ENCODE assay signal across 9 cellular contexts in genomic region chr16:54193656-54194007, GRCh38.
A peak's percentile ranks its signal among the peaks of the same experiment; 100 is the strongest.
DNase-seq lines count a peak whose midpoint lies in the region; FAIRE-seq and TF ChIP-seq lines count a peak whose summit lies in the region.
"Had no signal": no experiment of that assay in that cellular context is flagged by ENCODE, and none has a peak within 500 bp of the region (broad histone marks: within the 10 kb centered on the region; RNA-seq: fewer than 3 reads in every experiment).

No MANE protein-coding gene starts in this region.

- no peak for FAIRE-seq in RCC 7860 (lab: Jason Lieb, UNC)

- no peak overlapping the region for H3T11ph ChIP-seq in H9 (ENCODE audit: low read length)

- H3K4me3 Mint-ChIP-seq in H9 = peak overlapping the region; percentile 49 to 60; a peak in 4 of 5 replicates

- H2AK5ac ChIP-seq in H9 (ENCODE audit: insufficient read length, low read length) = no peak overlapping the region

- peak; percentile 23 for DNase-seq in NK-92 treated with Interleukin-12 subunit alpha and Interleukin-12 subunit beta, amount 100 ng/mL, for 24 hours (lab: John Stamatoyannopoulos, UW)
- DNase-seq in NK-92 (lab: John Stamatoyannopoulos, UW; ENCODE audit: unreplicated experiment) (no peak), H9 (peak; percentile 91), RCC 7860 (ENCODE audit: low spot score) (peak; percentile 36), caudate nucleus (lab: John Stamatoyannopoulos, UW) (peak in 30 of 61 donors; percentile 1 to 57 (median 19)), iris pigment epithelial cell (ENCODE audit: low read depth) (peak; percentile 68)
- peak; percentile 4 to 31 for DNase-seq in stimulated activated CD4-positive, alpha-beta T cell treated with anti-CD3 and anti-CD28 coated beads, Interleukin-15, amount 100 ng/mL, for 48 hours (ENCODE audit: low read depth in 2 of 2)

- H2BK15ac ChIP-seq in H9 (ENCODE audit: low read depth, low read length) = no peak overlapping the region

- peaks cover 8 to 14% of the 10 kb centered on the region in 2 experiments for H3K4me1 Mint-ChIP-seq in H9

- no peak overlapping the region for H4K91ac ChIP-seq in H9 (ENCODE audit: insufficient read length, low read depth, low read length)

- H4K8ac ChIP-seq in H9 (replicated peaks; ENCODE audit: insufficient read length, low read depth, low read length) = no peak overlapping the region

- H3K27ac ChIP-seq in H9 (ENCODE audit: insufficient read length, low read depth, low read length) (no peak overlapping the region), KMS-11 (no peak overlapping the region), caudate nucleus (ENCODE audit: low read depth, low read length) (peak overlapping the region; percentile 42)
- H3K27ac ChIP-seq: BLaER1 treated with 17β-estradiol and CSF1 and Interleukin-3, amounts not matched to agents 10 nM and 100 nM had no signal

- no peak overlapping the region for H3K18ac ChIP-seq in H9 (ENCODE audit: insufficient read length, low read depth, low read length)

- H4K5ac ChIP-seq in H9 (ENCODE audit: insufficient read length, low read depth, low read length) = no peak overlapping the region

- no peaks in the 10 kb centered on the region for H4K20me1 ChIP-seq in H9 (ENCODE audit: control insufficient read depth, insufficient read depth, insufficient read length)
- H4K20me1 ChIP-seq in KMS-11 (ENCODE audit: insufficient read depth) = no peaks in the 10 kb centered on the region
- H4K20me1 ChIP-seq: BLaER1 treated with 17β-estradiol and CSF1 and Interleukin-3, amounts not matched to agents 10 nM and 100 nM had no signal

- no peak overlapping the region for H2BK12ac ChIP-seq in H9 (ENCODE audit: insufficient read length, low read depth, low read length)

- H3K27me3 ChIP-seq in H9 (ENCODE audit: insufficient read depth, low read length) (no peaks in the 10 kb centered on the region), KMS-11 (ENCODE audit: insufficient read depth, low read depth) (no peaks in the 10 kb centered on the region)
- H3K27me3 ChIP-seq: BLaER1 treated with 17β-estradiol and CSF1 and Interleukin-3, amounts not matched to agents 10 nM and 100 nM had no signal

- TF ChIP-seq CTCF in H9 (conservative IDR thresholded peaks at IDR 0.05) (peak; percentile 91), KMS-11 (conservative IDR thresholded peaks at IDR 0.05; ENCODE audit: low read depth, low read length) (peak; percentile 47; the same call in 1 of the 2 replicates)

- no peak overlapping the region for H2BK5ac ChIP-seq in H9 (ENCODE audit: insufficient read length, low read length)

- no peaks in the 10 kb centered on the region for H3K79me1 ChIP-seq in H9 (ENCODE audit: insufficient read depth, low read depth, low read length, poor library complexity, severe bottlenecking)

- H3K9me3 Mint-ChIP-seq in H9 = no peaks in the 10 kb centered on the region

- H3K79me2 ChIP-seq in H9 (ENCODE audit: insufficient read depth, low read length) (no peaks in the 10 kb centered on the region), KMS-11 (ENCODE audit: insufficient read depth, low read depth) (no peaks in the 10 kb centered on the region)

- no CpG with 5 or more reads among the region's 17 CpGs for WGBS in H9 (ENCODE audit: extremely low coverage, insufficient read length, low lambda C conversion rate)

- no peaks in the 10 kb centered on the region for H3K23me2 ChIP-seq in H9 (ENCODE audit: insufficient read length, low read depth, low read length, poor library complexity, severe bottlenecking)

- H3K4me1 ChIP-seq in H9 (ENCODE audit: insufficient read depth, low read length) (no peaks in the 10 kb centered on the region), KMS-11 (ENCODE audit: low read depth, poor library complexity, severe bottlenecking) (no peaks in the 10 kb centered on the region)
- H3K4me1 ChIP-seq: BLaER1 treated with 17β-estradiol and CSF1 and Interleukin-3, amounts not matched to agents 10 nM and 100 nM had no signal

- no peak overlapping the region for H2AFZ ChIP-seq in H9 (ENCODE audit: low read length)
- no peak overlapping the region for H2AFZ ChIP-seq in KMS-11 (ENCODE audit: low read depth)

- H3K9ac ChIP-seq in H9 (ENCODE audit: extremely low read depth, insufficient read length, low read length) = no peak overlapping the region
- no peak overlapping the region for H3K9ac ChIP-seq in KMS-11
- H3K9ac ChIP-seq: BLaER1 treated with 17β-estradiol and CSF1 and Interleukin-3, amounts not matched to agents 10 nM and 100 nM had no signal

- H3K36me3 ChIP-seq in KMS-11 (ENCODE audit: insufficient read depth) = no peaks in the 10 kb centered on the region
- H3K36me3 ChIP-seq: BLaER1 treated with 17β-estradiol and CSF1 and Interleukin-3, amounts not matched to agents 10 nM and 100 nM had no signal

- H2BK120ac ChIP-seq in H9 (ENCODE audit: low read depth, low read length, poor library complexity, severe bottlenecking) = no peak overlapping the region

- peaks cover 0 to 2% (median 0%) of the 10 kb centered on the region in 3 experiments; a peak in 1 of 7 replicates for H3K36me3 Mint-ChIP-seq in H9 (ENCODE audit: insufficient read depth in 1 of 3, low read depth in 3 of 3)

- H3K56ac ChIP-seq in H9 (ENCODE audit: insufficient read length, low read depth, low read length) = no peak overlapping the region

- H2BK20ac ChIP-seq in H9 (ENCODE audit: low read depth, low read length, poor library complexity, severe bottlenecking) = no peak overlapping the region

- peaks cover 24% of the 10 kb centered on the region for H3K27me3 Mint-ChIP-seq in H9 (ENCODE audit: low read depth)

- peak overlapping the region in 1 of 3 experiments; percentile 86; a peak in 2 of 7 replicates for H3K27ac Mint-ChIP-seq in H9

- H3K4ac ChIP-seq in H9 (ENCODE audit: low read depth, low read length) = no peak overlapping the region

- H3K23ac ChIP-seq in H9 (ENCODE audit: insufficient read length, low read depth, low read length) = no peak overlapping the region

- H3K4me2 ChIP-seq in H9 (ENCODE audit: insufficient read depth, insufficient read length, low read length) (peak overlapping the region; percentile 5), KMS-11 (no peak overlapping the region)
- H3K4me2 ChIP-seq: BLaER1 treated with 17β-estradiol and CSF1 and Interleukin-3, amounts not matched to agents 10 nM and 100 nM had no signal

- H3K9me3 ChIP-seq in H9 (ENCODE audit: control insufficient read depth, low read depth, low read length) = no peaks in the 10 kb centered on the region

- no peak overlapping the region for H3K14ac ChIP-seq in H9 (ENCODE audit: insufficient read depth, low read length)

- H3K4me3 ChIP-seq in KMS-11 (IDR thresholded peaks at IDR 0.05; ENCODE audit: insufficient read depth, low read depth, low read length) = no peak overlapping the region
- H3K4me3 ChIP-seq: BLaER1 treated with 17β-estradiol and CSF1 and Interleukin-3, amounts not matched to agents 10 nM and 100 nM had no signal
